Comparison of ENCODE assay signal across 28 cellular contexts in the genomic region with DNA sequence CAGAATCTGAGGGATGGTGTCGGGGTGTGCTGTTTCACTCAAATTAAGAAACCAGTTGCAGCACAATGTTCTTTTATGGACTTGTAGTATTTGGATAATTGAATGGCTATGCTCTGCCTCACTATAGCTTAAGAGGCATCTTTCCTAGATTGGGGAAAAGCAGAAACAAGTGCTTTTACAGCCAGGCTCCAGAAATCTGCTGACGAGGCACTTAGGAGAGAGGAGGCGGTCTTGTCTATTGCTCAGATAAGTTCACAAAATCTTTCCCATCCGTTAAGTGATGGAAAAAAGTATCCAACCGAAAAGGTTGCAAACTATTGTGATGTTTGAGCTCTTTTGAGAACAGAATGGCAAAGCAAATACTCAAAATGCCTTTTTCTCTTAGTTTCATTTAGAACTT.
"Had no signal": no experiment of that assay in that cellular context is flagged by ENCODE, and none has a peak within 500 bp of the region (broad histone marks: within the 10 kb centered on the region; RNA-seq: fewer than 3 reads in every experiment).

No MANE protein-coding gene starts in this region.

- H3K9me3 ChIP-seq: adrenal gland, body of pancreas, breast epithelium, MG63, SJCRH30 had no signal

- H3K27me3 ChIP-seq: adrenal gland, body of pancreas, breast epithelium, MG63, SJCRH30 had no signal

- H3K36me3 ChIP-seq: adrenal gland, breast epithelium, MG63, SJCRH30 had no signal

- H3K4me1 ChIP-seq: adrenal gland, body of pancreas, breast epithelium, SJCRH30 had no signal

- DNase-seq: activated CD4-positive, alpha-beta T cell treated with anti-CD3 and anti-CD28 coated beads for 36 hours; activated CD4-positive, alpha-beta T cell treated with anti-CD3 and anti-CD28 coated beads, Interleukin-2, amount 10 ng/mL, durations not matched to agents 7 days and 5 days; activated CD4-positive, alpha-beta T cell treated with anti-CD3 and anti-CD28 coated beads, Interleukin-2, amount 50 U/mL, for 48 hours; activated CD8-positive, alpha-beta T cell treated with anti-CD3 and anti-CD28 coated beads, Interleukin-2, amount 10 ng/mL, durations not matched to agents 7 days and 5 days; activated gamma-delta T cell treated with Interleukin-2 at 50 U/mL for 16 hours; activated naive CD4-positive, alpha-beta T cell treated with anti-CD3 and anti-CD28 coated beads for 36 hours; activated T-cell treated with anti-CD3 and anti-CD28 coated beads, Interleukin-2, amount 50 U/mL, for 24 hours; adrenal gland; body of pancreas; Kasumi-1; MG63; NCI-H1048; NCI-H1105 treated with DMSO at 0.1 percent for 48 hours; NCI-H1436 treated with DMSO at 0.1 percent for 48 hours; NCI-H1694 treated with DMSO at 0.1 percent for 48 hours; NCI-H2029; NCI-H2171 treated with DMSO at 0.1 percent for 48 hours; NCI-H345; NCI-H524 treated with DMSO at 0.1 percent for 48 hours; SHP77; SJCRH30 had no signal

- H3K4me3 ChIP-seq: adrenal gland, body of pancreas, breast epithelium, MG63, SJCRH30, SK-N-MC had no signal

- H3K27ac ChIP-seq: adrenal gland, body of pancreas, breast epithelium, SJCRH30, SK-N-MC had no signal

- FAIRE-seq: TTC549 had no signal

- ATAC-seq: activated CD4-positive, alpha-beta T cell treated with anti-CD3 and anti-CD28 coated beads for 36 hours; activated CD4-positive, CD25-positive, alpha-beta regulatory T cell treated with anti-CD3 and anti-CD28 coated beads, Interleukin-2, amount 50 U/mL, for 24 hours; activated CD8-positive, alpha-beta T cell treated with anti-CD3 and anti-CD28 coated beads, Interleukin-2, amount 10 ng/mL, durations not matched to agents 7 days and 5 days; activated naive CD4-positive, alpha-beta T cell treated with anti-CD3 and anti-CD28 coated beads, Interleukin-2, amount 50 U/mL, for 72 hours; body of pancreas; Panc1; WTC11 had no signal
